1 cellular context compared by ENCODE assay signal in the genomic region with DNA sequence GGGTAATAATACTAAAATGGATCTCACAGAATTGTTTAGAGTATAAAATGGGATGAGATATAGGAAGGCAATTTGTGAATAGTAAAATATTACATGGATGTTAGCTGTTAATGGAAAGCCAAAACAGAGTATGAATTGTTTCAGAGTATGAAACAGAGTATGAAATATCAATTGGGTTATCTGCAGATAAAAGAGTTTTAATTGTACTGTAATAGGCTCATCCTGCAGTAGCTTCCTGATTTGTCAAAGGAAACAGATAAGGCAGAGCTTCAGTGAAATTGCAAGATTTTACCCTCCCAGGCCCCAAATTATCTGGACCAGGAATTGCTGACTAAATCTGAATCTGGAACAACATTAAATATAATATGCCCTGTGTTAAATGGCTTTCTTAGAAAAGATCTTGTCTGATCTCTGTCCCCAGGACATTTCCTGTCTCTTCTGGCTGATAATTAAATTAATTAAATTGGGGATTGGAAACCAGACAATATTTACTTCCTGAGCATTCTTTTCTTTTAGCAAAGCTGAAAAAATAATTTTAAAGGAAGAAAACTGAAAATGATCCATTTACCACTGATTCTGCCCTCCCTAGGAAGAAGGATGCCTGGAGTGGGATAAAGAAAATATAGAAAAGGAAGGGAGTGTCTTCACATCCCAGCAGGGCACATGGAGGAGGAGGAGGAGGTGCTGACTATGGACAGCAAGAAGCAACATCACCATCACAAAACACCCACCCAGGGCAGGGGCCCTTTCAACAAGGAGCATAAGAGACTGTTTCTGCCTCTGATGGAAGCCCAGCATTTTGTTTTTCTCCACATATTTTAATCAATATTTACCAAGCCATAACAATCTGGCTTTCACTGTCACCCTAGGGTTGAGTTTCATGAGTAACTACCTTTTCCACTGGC.
TF ChIP-seq lines count a peak whose summit lies in the region.

No MANE protein-coding gene starts in this region.

TF ChIP-seq in SK-N-SH treated with all-trans-retinoic acid at 6 μM for 48 hours, 23 proteins besides CTCF, POLR2A, EP300 and RAD21 (continued from another document):
- TF ChIP-seq CREB5 (CRISPR knock-in tag; IDR thresholded peaks at IDR 0.05; ENCODE audit: low read depth) = no peak; the same call in 1 of the 2 replicates
- TF ChIP-seq ISL1 (CRISPR knock-in tag; IDR thresholded peaks at IDR 0.05) = peak; percentile 49
- TF ChIP-seq SNAI2 (CRISPR knock-in tag; IDR thresholded peaks at IDR 0.05) = no peak
- peak; percentile 71 for TF ChIP-seq ZNF70 (CRISPR knock-in tag; IDR thresholded peaks at IDR 0.05)
- no peak for TF ChIP-seq CSDC2 (CRISPR knock-in tag; IDR thresholded peaks at IDR 0.05)
- TF ChIP-seq ESRRG (CRISPR knock-in tag; IDR thresholded peaks at IDR 0.05) = no peak
- TF ChIP-seq GLIS3 (CRISPR knock-in tag; IDR thresholded peaks at IDR 0.05) = no peak
- peak; percentile 81 for TF ChIP-seq TCF4 (CRISPR knock-in tag; IDR thresholded peaks at IDR 0.05; ENCODE audit: borderline replicate concordance)
- no peak for TF ChIP-seq PPARA (CRISPR knock-in tag; IDR thresholded peaks at IDR 0.05; ENCODE audit: borderline replicate concordance)
- TF ChIP-seq ZC3H10 (CRISPR knock-in tag; IDR thresholded peaks at IDR 0.05) = no peak
- TF ChIP-seq, protein P1, sequence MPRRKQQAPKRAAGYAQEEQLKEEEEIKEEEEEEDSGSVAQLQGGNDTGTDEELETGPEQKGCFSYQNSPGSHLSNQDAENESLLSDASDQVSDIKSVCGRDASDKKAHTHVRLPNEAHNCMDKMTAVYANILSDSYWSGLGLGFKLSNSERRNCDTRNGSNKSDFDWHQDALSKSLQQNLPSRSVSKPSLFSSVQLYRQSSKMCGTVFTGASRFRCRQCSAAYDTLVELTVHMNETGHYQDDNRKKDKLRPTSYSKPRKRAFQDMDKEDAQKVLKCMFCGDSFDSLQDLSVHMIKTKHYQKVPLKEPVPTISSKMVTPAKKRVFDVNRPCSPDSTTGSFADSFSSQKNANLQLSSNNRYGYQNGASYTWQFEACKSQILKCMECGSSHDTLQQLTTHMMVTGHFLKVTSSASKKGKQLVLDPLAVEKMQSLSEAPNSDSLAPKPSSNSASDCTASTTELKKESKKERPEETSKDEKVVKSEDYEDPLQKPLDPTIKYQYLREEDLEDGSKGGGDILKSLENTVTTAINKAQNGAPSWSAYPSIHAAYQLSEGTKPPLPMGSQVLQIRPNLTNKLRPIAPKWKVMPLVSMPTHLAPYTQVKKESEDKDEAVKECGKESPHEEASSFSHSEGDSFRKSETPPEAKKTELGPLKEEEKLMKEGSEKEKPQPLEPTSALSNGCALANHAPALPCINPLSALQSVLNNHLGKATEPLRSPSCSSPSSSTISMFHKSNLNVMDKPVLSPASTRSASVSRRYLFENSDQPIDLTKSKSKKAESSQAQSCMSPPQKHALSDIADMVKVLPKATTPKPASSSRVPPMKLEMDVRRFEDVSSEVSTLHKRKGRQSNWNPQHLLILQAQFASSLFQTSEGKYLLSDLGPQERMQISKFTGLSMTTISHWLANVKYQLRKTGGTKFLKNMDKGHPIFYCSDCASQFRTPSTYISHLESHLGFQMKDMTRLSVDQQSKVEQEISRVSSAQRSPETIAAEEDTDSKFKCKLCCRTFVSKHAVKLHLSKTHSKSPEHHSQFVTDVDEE (CRISPR knock-in tag; IDR thresholded peaks at IDR 0.05) = peak; percentile 82
